ENCODE assay signal across 8 cellular contexts in the genomic region with DNA sequence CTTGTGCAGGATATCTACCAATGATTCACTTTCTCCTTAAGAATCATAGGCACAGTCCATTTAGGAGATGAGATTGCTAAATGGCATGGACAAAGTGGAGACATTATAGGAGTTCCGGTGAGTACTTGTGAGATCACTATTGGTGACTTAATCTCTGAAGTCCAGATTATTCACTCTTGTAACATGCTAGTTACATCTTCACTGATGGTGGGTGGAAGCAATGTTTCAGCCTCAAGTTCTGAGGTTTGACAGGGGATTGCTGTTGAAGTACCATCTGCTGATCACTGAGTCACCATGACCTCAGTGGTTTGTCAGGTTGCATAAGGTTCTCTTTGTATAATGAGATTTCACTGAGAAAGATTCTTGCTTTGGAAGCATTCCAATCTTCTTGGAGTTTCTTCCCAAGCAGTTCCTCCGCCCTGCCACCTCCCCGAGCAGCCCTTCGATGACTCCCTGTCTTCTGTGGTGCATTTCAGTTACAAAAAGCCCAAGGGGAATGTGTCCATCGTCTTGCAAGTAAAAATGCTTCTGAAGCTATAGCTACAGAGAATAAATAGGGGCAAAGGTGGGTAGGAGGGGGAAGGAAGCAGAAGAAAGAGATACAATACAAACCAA.
DNase-seq lines count a peak whose midpoint lies in the region; ATAC-seq and TF ChIP-seq lines count a peak whose summit lies in the region.
"Not testable (repeated sequence)": the region's sequence is repeated elsewhere in the genome, so short reads cannot be mapped to it uniquely, and the experiment has no call there.

No MANE protein-coding gene starts in this region.

- H3K27me3 Mint-ChIP-seq in activated CD4-positive, alpha-beta memory T cell treated with anti-CD3 and anti-CD28 coated beads for 36 hours; activated T-cell treated with anti-CD3 and anti-CD28 coated beads, Interleukin-2, amount 50 U/mL, for 72 hours (ENCODE audit: low read depth); MCF 10A (ENCODE audit: insufficient read depth, unreplicated experiment); naive thymus-derived CD4-positive, alpha-beta T cell: not testable (repeated sequence)

- POLR2A ChIA-PET in activated CD4-positive, alpha-beta memory T cell treated with anti-CD3 and anti-CD28 coated beads for 36 hours (lab: Charles Lee); MCF 10A (lab: Yijun Ruan, JAX); naive thymus-derived CD4-positive, alpha-beta T cell (lab: Charles Lee): not testable (repeated sequence)

- not testable (repeated sequence) for H3K27me3 ChIP-seq in RWPE2 (ENCODE audit: insufficient read depth, poor library complexity, severe bottlenecking); naive thymus-derived CD4-positive, alpha-beta T cell (ENCODE audit: control insufficient read depth in 2 of 2, insufficient read depth in 2 of 2, low read length in 2 of 2)

- CTCF ChIA-PET in activated CD4-positive, alpha-beta memory T cell treated with anti-CD3 and anti-CD28 coated beads for 36 hours (lab: Charles Lee); MCF 10A (lab: Yijun Ruan, JAX); naive thymus-derived CD4-positive, alpha-beta T cell (lab: Charles Lee): not testable (repeated sequence)

- DNase-seq in RWPE2 (ENCODE audit: low spot score) (peak; percentile 61), left cardiac atrium (peak; percentile 20)
- peak; percentile 9 for DNase-seq in activated CD4-positive, alpha-beta memory T cell treated with anti-CD3 and anti-CD28 coated beads for 36 hours
- peak in 1 of 2 donors; percentile 3 for DNase-seq in activated T-cell treated with anti-CD3 and anti-CD28 coated beads, Interleukin-2, amount 50 U/mL, for 72 hours
- not testable (repeated sequence) for DNase-seq in MCF 10A (ENCODE audit: unreplicated experiment); naive thymus-derived CD4-positive, alpha-beta T cell; stimulated activated naive CD8-positive, alpha-beta T cell treated with anti-CD3 and anti-CD28 coated beads, Interleukin-15, Interleukin-2, amounts not matched to agents 100 U/mL and 50 U/mL, for 24 hours

- not testable (repeated sequence) for H3K36me3 Mint-ChIP-seq in activated CD4-positive, alpha-beta memory T cell treated with anti-CD3 and anti-CD28 coated beads for 36 hours; activated T-cell treated with anti-CD3 and anti-CD28 coated beads, Interleukin-2, amount 50 U/mL, for 72 hours (ENCODE audit: insufficient read depth in 2 of 2); MCF 10A (ENCODE audit: insufficient read depth, unreplicated experiment); naive thymus-derived CD4-positive, alpha-beta T cell

- not testable (repeated sequence) for H3K9me3 ChIP-seq in RWPE2 (ENCODE audit: severe bottlenecking); naive thymus-derived CD4-positive, alpha-beta T cell (ENCODE audit: control insufficient read depth in 2 of 3, low read length in 3 of 3)

- not testable (repeated sequence) for H3K27ac Mint-ChIP-seq in activated CD4-positive, alpha-beta memory T cell treated with anti-CD3 and anti-CD28 coated beads for 36 hours; activated T-cell treated with anti-CD3 and anti-CD28 coated beads, Interleukin-2, amount 50 U/mL, for 72 hours; MCF 10A (ENCODE audit: low read depth, unreplicated experiment); naive thymus-derived CD4-positive, alpha-beta T cell

- H3K4me3 Mint-ChIP-seq in activated CD4-positive, alpha-beta memory T cell treated with anti-CD3 and anti-CD28 coated beads for 36 hours; activated T-cell treated with anti-CD3 and anti-CD28 coated beads, Interleukin-2, amount 50 U/mL, for 72 hours; MCF 10A (ENCODE audit: unreplicated experiment); naive thymus-derived CD4-positive, alpha-beta T cell: not testable (repeated sequence)

- not testable (repeated sequence) for H3K9me3 Mint-ChIP-seq in activated CD4-positive, alpha-beta memory T cell treated with anti-CD3 and anti-CD28 coated beads for 36 hours; activated T-cell treated with anti-CD3 and anti-CD28 coated beads, Interleukin-2, amount 50 U/mL, for 72 hours; MCF 10A (ENCODE audit: unreplicated experiment); naive thymus-derived CD4-positive, alpha-beta T cell

- not testable (repeated sequence) for H3K4me3 ChIP-seq in RWPE2 (ENCODE audit: severe bottlenecking); naive thymus-derived CD4-positive, alpha-beta T cell (ENCODE audit: low read length)

- TF ChIP-seq CTCF in RWPE2 (IDR thresholded peaks at IDR 0.05; ENCODE audit: poor library complexity, severe bottlenecking); MCF 10A (IDR thresholded peaks at IDR 0.05; ENCODE audit: unreplicated experiment): not testable (repeated sequence)

- ATAC-seq in GM18907 (IDR thresholded peaks at IDR 0.05; ENCODE audit: unreplicated experiment) (peak; percentile 39), RWPE2 (ENCODE audit: low read depth) (peak; percentile 94), left cardiac atrium (peak in 1 of 2 donors; percentile 62)
- peak; percentile 94 to 95 for ATAC-seq in activated T-cell treated with anti-CD3 and anti-CD28 coated beads, Interleukin-2, amount 50 U/mL, for 72 hours (replicated peaks in 1 of 2)
- peak; percentile 34 for ATAC-seq in naive thymus-derived CD4-positive, alpha-beta T cell
- ATAC-seq in stimulated activated naive CD8-positive, alpha-beta T cell treated with anti-CD3 and anti-CD28 coated beads, Interleukin-15, Interleukin-2, amounts not matched to agents 100 U/mL and 50 U/mL, for 24 hours: peak; percentile 94

- H3K27ac ChIP-seq in RWPE2 (ENCODE audit: poor library complexity, severe bottlenecking); naive thymus-derived CD4-positive, alpha-beta T cell (ENCODE audit: low read depth, low read length): not testable (repeated sequence)

- not testable (repeated sequence) for H3K36me3 ChIP-seq in RWPE2 (ENCODE audit: low read depth); naive thymus-derived CD4-positive, alpha-beta T cell (ENCODE audit: control insufficient read depth in 2 of 3, insufficient read depth in 3 of 3, low read length in 3 of 3)

- intact Hi-C loops in activated CD4-positive, alpha-beta memory T cell treated with anti-CD3 and anti-CD28 coated beads for 36 hours (cut with micrococcal nuclease); MCF 10A (cut with micrococcal nuclease); left cardiac atrium (cut with DNase I); naive thymus-derived CD4-positive, alpha-beta T cell (cut with micrococcal nuclease): not testable (repeated sequence)

- TSS peak; percentile 44 for BruUV-seq in MCF 10A (replicated peaks; lab: Mats Ljungman, UMichigan)

- not testable (repeated sequence) for H3K4me1 ChIP-seq in RWPE2 (ENCODE audit: insufficient read depth, poor library complexity, severe bottlenecking); naive thymus-derived CD4-positive, alpha-beta T cell (ENCODE audit: control insufficient read depth in 2 of 2, insufficient read depth in 2 of 2, low read length in 2 of 2)

- peaks cover 15% of the 10 kb centered on the region for H3K4me1 Mint-ChIP-seq in activated CD4-positive, alpha-beta memory T cell treated with anti-CD3 and anti-CD28 coated beads for 36 hours (ENCODE audit: low read depth)
- not testable (repeated sequence) for H3K4me1 Mint-ChIP-seq in activated T-cell treated with anti-CD3 and anti-CD28 coated beads, Interleukin-2, amount 50 U/mL, for 72 hours (ENCODE audit: low read depth); MCF 10A (ENCODE audit: insufficient read depth, unreplicated experiment)
- H3K4me1 Mint-ChIP-seq in naive thymus-derived CD4-positive, alpha-beta T cell: peaks cover 0 to 12% (median 7%) of the 10 kb centered on the region in 7 donors
